8 cellular contexts compared by ENCODE assay signal in the genomic region with DNA sequence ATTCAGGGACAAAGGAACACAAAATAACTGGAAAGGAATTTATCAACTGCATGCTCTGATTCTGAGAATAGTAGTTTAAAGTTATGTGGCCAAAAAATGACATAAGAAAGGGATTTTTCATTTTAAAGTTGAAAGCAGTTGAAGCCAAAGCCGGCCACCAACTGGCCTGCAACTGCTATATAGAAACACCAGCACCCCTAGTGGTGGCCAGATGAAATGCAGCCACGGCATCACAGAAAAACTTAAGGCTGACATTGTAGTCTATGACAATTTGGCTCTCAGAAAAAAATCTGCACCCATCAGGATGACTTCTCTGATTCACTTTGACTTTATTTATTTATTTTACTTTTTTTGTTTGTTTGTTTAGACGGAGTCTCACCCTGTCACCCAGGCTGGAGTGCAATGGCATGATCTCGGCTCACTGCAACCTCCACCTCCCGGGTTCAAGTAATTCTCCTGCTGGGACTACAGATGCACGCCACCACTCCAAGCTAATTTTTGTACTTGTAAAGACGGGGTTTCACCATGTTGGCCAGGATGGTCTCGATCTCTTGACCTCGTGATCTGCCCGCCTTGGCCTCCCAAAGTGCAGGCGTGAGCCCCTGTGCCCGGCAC. TPM values are rescaled to one million over a fixed set of nuclear protein-coding genes. Genes with fewer than 3 reads are reported as not detected.
DNase-seq lines count a peak whose midpoint lies in the region; ATAC-seq and TF ChIP-seq lines count a peak whose summit lies in the region.

No MANE protein-coding gene starts in this region.

- peaks cover 4% of the 10 kb centered on the region for H3K9me3 Mint-ChIP-seq in activated naive CD4-positive, alpha-beta T cell treated with anti-CD3 and anti-CD28 coated beads, Interleukin-2, amount 10 ng/mL, durations not matched to agents 7 days and 5 days

- WGBS in prostate gland = 73% methylated on average over 12 of the region's 12 CpGs

- H3K27me3 Mint-ChIP-seq in activated naive CD4-positive, alpha-beta T cell treated with anti-CD3 and anti-CD28 coated beads, Interleukin-2, amount 10 ng/mL, durations not matched to agents 7 days and 5 days = no peaks in the 10 kb centered on the region

- H3K4me1 Mint-ChIP-seq in activated naive CD4-positive, alpha-beta T cell treated with anti-CD3 and anti-CD28 coated beads, Interleukin-2, amount 10 ng/mL, durations not matched to agents 7 days and 5 days = no peaks in the 10 kb centered on the region

- TF ChIP-seq POLR2A in prostate gland (IDR thresholded peaks at IDR 0.05) = no peak

- DNase-seq in EL (peak; percentile 62), SJCRH30 (peak; percentile 55 to 78), head of caudate nucleus (peak in 41 of 42 donors; percentile 31 to 89 (median 72)), prostate gland (ENCODE audit: low spot score) (peak; percentile 44)
- DNase-seq in Jurkat, Clone E6-1 (ENCODE audit: low read depth, low spot score) = peak; percentile 45
- peak; percentile 74 for DNase-seq in activated naive CD4-positive, alpha-beta T cell treated with anti-CD3 and anti-CD28 coated beads, Interleukin-2, amount 10 ng/mL, durations not matched to agents 7 days and 5 days

- CTCF ChIA-PET in activated naive CD4-positive, alpha-beta T cell treated with anti-CD3 and anti-CD28 coated beads, Interleukin-2, amount 10 ng/mL, durations not matched to agents 7 days and 5 days (lab: Charles Lee) = interaction anchor here (1.0 to 2.7 kb wide), 2 partner anchors 8 to 59 kb away, joined by 3 to 13 read pairs; no protein-coding TSS in a partner anchor

- H3K4me1 ChIP-seq in SJCRH30 (no peaks in the 10 kb centered on the region), prostate gland (replicated peaks) (no peaks in the 10 kb centered on the region)

- H3K27ac ChIP-seq in SJCRH30 (no peak overlapping the region), prostate gland (no peak overlapping the region)

- peak; percentile 66 to 82 (median 74) for TF ChIP-seq CTCF in prostate gland (IDR thresholded peaks at IDR 0.05)

- H3K9me3 ChIP-seq in SJCRH30 (replicated peaks) (no peaks in the 10 kb centered on the region), prostate gland (no peaks in the 10 kb centered on the region)

- no peak overlapping the region for H3K4me3 Mint-ChIP-seq in activated naive CD4-positive, alpha-beta T cell treated with anti-CD3 and anti-CD28 coated beads, Interleukin-2, amount 10 ng/mL, durations not matched to agents 7 days and 5 days

- H3K27ac Mint-ChIP-seq in activated naive CD4-positive, alpha-beta T cell treated with anti-CD3 and anti-CD28 coated beads, Interleukin-2, amount 10 ng/mL, durations not matched to agents 7 days and 5 days = no peak overlapping the region

- H3K36me3 ChIP-seq in SJCRH30 (no peaks in the 10 kb centered on the region), prostate gland (no peaks in the 10 kb centered on the region)

- H3K4me3 ChIP-seq in Jurkat, Clone E6-1 (ENCODE audit: low read length) = no peak overlapping the region
- H3K4me3 ChIP-seq in SJCRH30 (no peak overlapping the region), prostate gland (no peak overlapping the region)

- ATAC-seq in GM21515 (IDR thresholded peaks at IDR 0.05; ENCODE audit: unreplicated experiment) (peak; percentile 83), HG02840 (IDR thresholded peaks at IDR 0.05; ENCODE audit: low FRiP score, unreplicated experiment) (no peak)

- H3K27me3 ChIP-seq in SJCRH30 (no peaks in the 10 kb centered on the region), prostate gland (replicated peaks; ENCODE audit: insufficient read depth) (no peaks in the 10 kb centered on the region)

- peaks cover 13% of the 10 kb centered on the region for H3K36me3 Mint-ChIP-seq in activated naive CD4-positive, alpha-beta T cell treated with anti-CD3 and anti-CD28 coated beads, Interleukin-2, amount 10 ng/mL, durations not matched to agents 7 days and 5 days

- intact Hi-C loops in head of caudate nucleus (cut with DNase I) (no loop called here), prostate gland (cut with DNase I) (loop anchor here (5.0 kb wide), 1 partner anchor 58 kb away; a partner anchor contains a TSS)

RNA-seq across cellular contexts. Expression of a gene that starts 59.2 kb away (rescaled TPM):
- polyA plus RNA-seq in Jurkat, Clone E6-1 (2012; ENCODE audit: insufficient read depth, insufficient read length) = 25.7 TPM
- 7.6 and 9.5 TPM in 2 replicates for total RNA-seq in SJCRH30 (2014; rRNA removed; shearing (Covaris generic))
- 10 to 100 TPM; 21.6 to 41.9 TPM for total RNA-seq in prostate gland
